Comparison of ENCODE assay signal across 1 cellular context in the genomic region with DNA sequence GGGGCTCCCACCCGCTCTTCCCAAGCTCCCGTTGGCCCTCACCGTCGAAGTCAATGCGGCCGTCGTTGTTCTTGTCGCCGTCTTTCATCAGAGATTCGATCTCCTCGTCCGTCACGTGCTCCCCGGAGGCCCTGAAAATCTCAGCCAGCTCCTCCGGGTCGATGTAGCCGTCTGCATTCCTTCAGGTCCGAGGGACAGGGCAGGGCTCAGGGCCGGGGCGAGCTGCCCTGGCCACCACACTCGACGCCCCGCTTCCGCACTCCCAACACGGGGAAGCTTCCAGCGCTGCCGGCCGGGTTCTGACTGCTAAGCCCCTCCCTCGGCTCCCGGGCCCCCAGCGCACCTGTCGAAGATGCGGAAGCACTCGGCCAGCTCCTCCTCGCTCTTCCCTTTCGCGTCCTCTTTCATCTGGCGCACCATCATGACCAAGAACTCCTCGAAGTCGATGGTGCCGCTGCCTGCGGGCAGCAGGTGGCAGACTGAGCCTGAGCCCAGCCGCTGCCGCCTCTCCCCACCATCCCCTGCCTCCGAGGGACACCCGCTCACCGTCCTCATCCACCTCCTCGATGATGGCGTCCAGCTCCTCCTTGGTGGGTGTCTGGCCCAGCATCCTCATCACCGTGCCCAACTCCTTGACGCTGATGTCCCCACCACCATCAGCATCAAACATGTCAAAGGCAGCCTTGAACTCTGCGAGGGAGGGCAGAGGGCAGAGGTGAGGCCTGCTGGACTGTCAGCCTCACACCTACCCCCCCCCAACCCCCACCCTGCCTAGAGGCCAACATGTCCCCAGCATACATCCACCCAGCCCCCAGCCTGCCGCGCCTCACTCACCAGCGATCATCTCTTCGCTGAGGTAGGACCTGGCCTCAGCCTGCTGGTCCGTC.
TF ChIP-seq lines count a peak whose summit lies in the region.

No MANE protein-coding gene starts in this region.

TF ChIP-seq in K562, 482 proteins besides CTCF, POLR2A, EP300 and RAD21 (continues in another document):
- TF ChIP-seq CBFA2T2 (conservative IDR thresholded peaks at IDR 0.05): no peak
- no peak for TF ChIP-seq DEAF1 (CRISPR knock-in tag; IDR thresholded peaks at IDR 0.05)
- TF ChIP-seq TBL1XR1 (IDR thresholded peaks at IDR 0.05; ENCODE audit: low read length in 2 of 2): no peak
- TF ChIP-seq PHF20 (IDR thresholded peaks at IDR 0.05; ENCODE audit: partially characterized antibody): no peak
- no peak for TF ChIP-seq SOX6 (IDR thresholded peaks at IDR 0.05)
- no peak for TF ChIP-seq HNRNPL (IDR thresholded peaks at IDR 0.05; ENCODE audit: low read depth, low read length)
- TF ChIP-seq JUND (IDR thresholded peaks at IDR 0.05; ENCODE audit: borderline replicate concordance, low read depth, low read length): no peak
- TF ChIP-seq JUND (tag; IDR thresholded peaks at IDR 0.05; ENCODE audit: borderline replicate concordance, low read depth, low read length): no peak
- TF ChIP-seq ZNF143 (CRISPR knock-in tag; IDR thresholded peaks at IDR 0.05): no peak
- no peak for TF ChIP-seq HMGN3 (IDR thresholded peaks at IDR 0.05; ENCODE audit: borderline replicate concordance, extremely low read depth, insufficient read length, low read depth, low read length)
- TF ChIP-seq STAG1 (CRISPR knock-in tag; IDR thresholded peaks at IDR 0.05; ENCODE audit: borderline replicate concordance): no peak
- TF ChIP-seq, protein P1, sequence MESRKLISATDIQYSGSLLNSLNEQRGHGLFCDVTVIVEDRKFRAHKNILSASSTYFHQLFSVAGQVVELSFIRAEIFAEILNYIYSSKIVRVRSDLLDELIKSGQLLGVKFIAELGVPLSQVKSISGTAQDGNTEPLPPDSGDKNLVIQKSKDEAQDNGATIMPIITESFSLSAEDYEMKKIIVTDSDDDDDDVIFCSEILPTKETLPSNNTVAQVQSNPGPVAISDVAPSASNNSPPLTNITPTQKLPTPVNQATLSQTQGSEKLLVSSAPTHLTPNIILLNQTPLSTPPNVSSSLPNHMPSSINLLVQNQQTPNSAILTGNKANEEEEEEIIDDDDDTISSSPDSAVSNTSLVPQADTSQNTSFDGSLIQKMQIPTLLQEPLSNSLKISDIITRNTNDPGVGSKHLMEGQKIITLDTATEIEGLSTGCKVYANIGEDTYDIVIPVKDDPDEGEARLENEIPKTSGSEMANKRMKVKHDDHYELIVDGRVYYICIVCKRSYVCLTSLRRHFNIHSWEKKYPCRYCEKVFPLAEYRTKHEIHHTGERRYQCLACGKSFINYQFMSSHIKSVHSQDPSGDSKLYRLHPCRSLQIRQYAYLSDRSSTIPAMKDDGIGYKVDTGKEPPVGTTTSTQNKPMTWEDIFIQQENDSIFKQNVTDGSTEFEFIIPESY (CRISPR knock-in tag; IDR thresholded peaks at IDR 0.05): peak; percentile 73; the same call in 1 of the 2 replicates
- no peak for TF ChIP-seq GATAD2B (IDR thresholded peaks at IDR 0.05; ENCODE audit: borderline replicate concordance)
- TF ChIP-seq FIP1L1 (IDR thresholded peaks at IDR 0.05; ENCODE audit: low read depth, low read length, poor library complexity, severe bottlenecking): peak; percentile 28
- TF ChIP-seq ZBTB5 (IDR thresholded peaks at IDR 0.05): no peak
- no peak for TF ChIP-seq ZNF408 (CRISPR knock-in tag; IDR thresholded peaks at IDR 0.05; ENCODE audit: low read depth)
- no peak for TF ChIP-seq RBFOX2 (IDR thresholded peaks at IDR 0.05; ENCODE audit: low read depth, low read length)
- TF ChIP-seq, protein P2, sequence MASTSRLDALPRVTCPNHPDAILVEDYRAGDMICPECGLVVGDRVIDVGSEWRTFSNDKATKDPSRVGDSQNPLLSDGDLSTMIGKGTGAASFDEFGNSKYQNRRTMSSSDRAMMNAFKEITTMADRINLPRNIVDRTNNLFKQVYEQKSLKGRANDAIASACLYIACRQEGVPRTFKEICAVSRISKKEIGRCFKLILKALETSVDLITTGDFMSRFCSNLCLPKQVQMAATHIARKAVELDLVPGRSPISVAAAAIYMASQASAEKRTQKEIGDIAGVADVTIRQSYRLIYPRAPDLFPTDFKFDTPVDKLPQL (IDR thresholded peaks at IDR 0.05; ENCODE audit: extremely low read depth, insufficient read length): no peak
- no peak for TF ChIP-seq PYGO2 (tag; IDR thresholded peaks at IDR 0.05)
- TF ChIP-seq RBM34 (IDR thresholded peaks at IDR 0.05; ENCODE audit: borderline replicate concordance, insufficient read depth, low read length): no peak
- peak; percentile 43; the same call in 1 of the 2 replicates for TF ChIP-seq CTBP1 (IDR thresholded peaks at IDR 0.05; ENCODE audit: borderline replicate concordance)
- no peak for TF ChIP-seq DNMT1 (IDR thresholded peaks at IDR 0.05)
- TF ChIP-seq PCBP1 (IDR thresholded peaks at IDR 0.05; ENCODE audit: low read depth, low read length, poor library complexity, severe bottlenecking): peak; percentile 64
- TF ChIP-seq CHD4 (IDR thresholded peaks at IDR 0.05; ENCODE audit: insufficient read depth, insufficient replicate concordance, low read depth, low read length, poor library complexity, severe bottlenecking): no peak
- TF ChIP-seq, protein P3, sequence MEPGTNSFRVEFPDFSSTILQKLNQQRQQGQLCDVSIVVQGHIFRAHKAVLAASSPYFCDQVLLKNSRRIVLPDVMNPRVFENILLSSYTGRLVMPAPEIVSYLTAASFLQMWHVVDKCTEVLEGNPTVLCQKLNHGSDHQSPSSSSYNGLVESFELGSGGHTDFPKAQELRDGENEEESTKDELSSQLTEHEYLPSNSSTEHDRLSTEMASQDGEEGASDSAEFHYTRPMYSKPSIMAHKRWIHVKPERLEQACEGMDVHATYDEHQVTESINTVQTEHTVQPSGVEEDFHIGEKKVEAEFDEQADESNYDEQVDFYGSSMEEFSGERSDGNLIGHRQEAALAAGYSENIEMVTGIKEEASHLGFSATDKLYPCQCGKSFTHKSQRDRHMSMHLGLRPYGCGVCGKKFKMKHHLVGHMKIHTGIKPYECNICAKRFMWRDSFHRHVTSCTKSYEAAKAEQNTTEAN (CRISPR knock-in tag; IDR thresholded peaks at IDR 0.05): no peak
- no peak for TF ChIP-seq ESRRA (IDR thresholded peaks at IDR 0.05; ENCODE audit: borderline replicate concordance, low read depth)
- no peak for TF ChIP-seq ZNF76 (CRISPR knock-in tag; IDR thresholded peaks at IDR 0.05; ENCODE audit: borderline replicate concordance)
- no peak for TF ChIP-seq KLF10 (CRISPR knock-in tag; IDR thresholded peaks at IDR 0.05)
- TF ChIP-seq NBN (IDR thresholded peaks at IDR 0.05; ENCODE audit: low read depth): no peak
- no peak for TF ChIP-seq PHF21A (IDR thresholded peaks at IDR 0.05; ENCODE audit: borderline replicate concordance, low read depth)
- TF ChIP-seq MXI1 (IDR thresholded peaks at IDR 0.05; ENCODE audit: low read depth, low read length): no peak
- 0 out of 2 replicates have a peak, but pooled peaks have one; percentile 13 for TF ChIP-seq MGA (IDR thresholded peaks at IDR 0.05)
- TF ChIP-seq TAF15 (IDR thresholded peaks at IDR 0.05; ENCODE audit: low read depth, low read length): no peak
- no peak for TF ChIP-seq THRB (CRISPR knock-in tag; conservative IDR thresholded peaks at IDR 0.05)
